In genomic region chr4:8051644-8052043, GRCh38 we compare ENCODE assay signal across 1 cellular context.
TF ChIP-seq lines count a peak whose summit lies in the region.

No MANE protein-coding gene starts in this region.

TF ChIP-seq in H1, 55 proteins besides CTCF, POLR2A, EP300 and RAD21 (continued from another document):
- TF ChIP-seq MAFK (IDR thresholded peaks at IDR 0.05; ENCODE audit: low read depth, low read length) = no peak
